ENCODE assay signal across 7 cellular contexts in the genomic region with DNA sequence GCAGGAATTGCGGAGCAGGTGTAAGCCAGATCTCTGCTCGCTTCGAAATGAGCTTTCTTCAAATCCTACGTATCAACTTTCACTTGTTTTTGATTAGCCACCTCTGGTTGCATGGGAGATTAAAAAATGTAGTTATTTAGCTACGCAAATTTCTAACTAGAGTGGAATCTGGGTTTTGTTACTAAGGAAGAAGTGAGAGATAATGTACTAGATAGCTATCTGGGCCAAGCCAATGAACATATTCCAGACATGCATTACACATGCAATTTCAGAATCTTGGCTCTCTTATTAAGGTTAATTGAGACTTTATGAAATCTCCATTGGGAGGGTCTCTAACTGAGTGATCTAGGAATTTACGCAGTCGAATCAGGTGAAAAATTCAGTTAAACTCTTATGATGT.
"Had no signal": no experiment of that assay in that cellular context is flagged by ENCODE, and none has a peak within 500 bp of the region (broad histone marks: within the 10 kb centered on the region; RNA-seq: fewer than 3 reads in every experiment).

No MANE protein-coding gene starts in this region.

- H3K36me3 Mint-ChIP-seq: IgD-negative memory B cell had no signal

- H3K4me3 Mint-ChIP-seq: HFFc6, IgD-negative memory B cell had no signal

- H3K27ac Mint-ChIP-seq: HFFc6 had no signal

- H3K4me1 Mint-ChIP-seq: IgD-negative memory B cell had no signal

- ATAC-seq: HCT116, HepG2 had no signal

- H3K9me3 Mint-ChIP-seq: IgD-negative memory B cell had no signal

- DNase-seq: GOT3, H7, HFFc6, KBM-7 had no signal

- H3K27me3 Mint-ChIP-seq: IgD-negative memory B cell had no signal
